28 cellular contexts compared by ENCODE assay signal in the genomic region with DNA sequence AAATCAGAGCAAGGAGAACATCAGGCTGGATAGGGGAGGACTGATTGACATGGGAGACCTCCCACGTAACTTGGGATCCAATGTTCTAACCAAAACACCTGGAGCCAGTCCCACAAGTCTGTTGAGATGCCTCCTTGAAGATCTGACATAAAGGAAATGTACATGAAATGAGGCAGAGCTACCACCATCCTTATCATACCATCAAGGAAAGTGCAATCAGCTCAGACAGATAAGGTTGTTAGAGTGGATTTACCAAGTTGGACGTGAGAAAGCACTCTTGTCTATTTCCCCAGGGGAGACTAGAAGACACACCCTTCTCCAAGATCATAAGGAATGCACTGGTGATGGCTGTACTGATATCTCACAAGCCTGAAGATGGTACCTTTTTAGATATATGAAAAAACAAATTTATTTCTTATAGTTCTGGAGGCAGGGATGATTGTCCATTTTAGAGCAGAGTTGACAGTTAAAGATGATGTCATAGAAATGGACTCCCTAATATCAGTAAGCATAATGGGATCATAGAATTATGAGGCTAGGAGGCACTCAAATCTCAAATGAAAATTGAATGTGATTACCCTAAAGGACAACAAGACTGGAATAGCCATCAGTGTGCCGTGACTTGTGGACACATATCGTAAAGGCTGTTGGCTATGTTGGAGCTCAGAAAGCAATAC.
"Had no signal": no experiment of that assay in that cellular context is flagged by ENCODE, and none has a peak within 500 bp of the region (broad histone marks: within the 10 kb centered on the region; RNA-seq: fewer than 3 reads in every experiment).

No MANE protein-coding gene starts in this region.

- H3K27me3 ChIP-seq: neural progenitor cell, sigmoid colon, thyroid gland, upper lobe of left lung had no signal

- H3K79me2 ChIP-seq: parathyroid adenoma had no signal

- H3K4me1 ChIP-seq: parathyroid adenoma, upper lobe of left lung had no signal

- H3K36me3 ChIP-seq: gastrocnemius medialis, heart left ventricle, left lung, neural progenitor cell, sigmoid colon, stomach, thyroid gland, upper lobe of left lung had no signal

- H3K4me3 Mint-ChIP-seq: endodermal cell; mesothelial cell of epicardium; nephron; neural progenitor cell; stimulated activated effector memory CD8-positive, alpha-beta T cell treated with anti-CD3 and anti-CD28 coated beads, Interleukin-12 subunit alpha, Interleukin-12 subunit beta, amount 100 ng/mL, for 72 hours had no signal

- H3K9ac ChIP-seq: neural progenitor cell, parathyroid adenoma had no signal

- FAIRE-seq: colon, islet of Langerhans, urothelium cell line had no signal

- H3K27ac Mint-ChIP-seq: endodermal cell; nephron; neural progenitor cell; stimulated activated effector memory CD8-positive, alpha-beta T cell treated with anti-CD3 and anti-CD28 coated beads, Interleukin-12 subunit alpha, Interleukin-12 subunit beta, amount 100 ng/mL, for 72 hours had no signal

- H3K27ac ChIP-seq: epithelial cell of prostate, gastrocnemius medialis, heart left ventricle, left lung, neural progenitor cell, parathyroid adenoma, sigmoid colon, stomach, thyroid gland, upper lobe of left lung had no signal

- H3K9me3 Mint-ChIP-seq: endodermal cell; mesothelial cell of epicardium; naive B cell; nephron; stimulated activated effector memory CD8-positive, alpha-beta T cell treated with anti-CD3 and anti-CD28 coated beads, Interleukin-12 subunit alpha, Interleukin-12 subunit beta, amount 100 ng/mL, for 72 hours had no signal

- DNase-seq: effector CD8-positive, alpha-beta T cell; endodermal cell; foreskin fibroblast; gastrocnemius medialis; heart left ventricle; hippocampal formation; left cardiac atrium; left lung; mesenchymal stem cell; mucosa of descending colon; naive B cell; sigmoid colon; stimulated activated CD4-positive, alpha-beta T cell treated with anti-CD3 and anti-CD28 coated beads, Interleukin-2, amount 100 ng/mL, for 24 hours; stimulated activated CD4-positive, alpha-beta T cell treated with anti-CD3 and anti-CD28 coated beads, Interleukin-4, amount 100 ng/mL, for 24 hours; stimulated activated naive CD4-positive, alpha-beta T cell treated with Interleukin-2 at 50 U/mL for 16 hours; stomach; thyroid gland; upper lobe of left lung had no signal

- ATAC-seq: esophagus mucosa; gastrocnemius medialis; heart left ventricle; left cardiac atrium; left lung; mucosa of descending colon; stimulated activated effector memory CD8-positive, alpha-beta T cell treated with anti-CD3 and anti-CD28 coated beads, Interleukin-12 subunit alpha, Interleukin-12 subunit beta, amount 100 ng/mL, for 72 hours had no signal

- H3K36me3 Mint-ChIP-seq: mesothelial cell of epicardium; naive B cell; neural progenitor cell; stimulated activated effector memory CD8-positive, alpha-beta T cell treated with anti-CD3 and anti-CD28 coated beads, Interleukin-12 subunit alpha, Interleukin-12 subunit beta, amount 100 ng/mL, for 72 hours had no signal

- H3K4me3 ChIP-seq: gastrocnemius medialis, heart left ventricle, left lung, mucosa of descending colon, neural progenitor cell, sigmoid colon, stomach, thyroid gland, upper lobe of left lung had no signal

- H3K4me2 ChIP-seq: neural progenitor cell had no signal

- H2AFZ ChIP-seq: neural progenitor cell, parathyroid adenoma had no signal

- H3K9me3 ChIP-seq: gastrocnemius medialis, heart left ventricle, left lung, mucosa of descending colon, sigmoid colon, stomach, thyroid gland, upper lobe of left lung had no signal
